Comparison of ENCODE assay signal across 10 cellular contexts in genomic region chr10:72292223-72292691, GRCh38. TPM values are rescaled to one million over a fixed set of nuclear protein-coding genes. Genes with fewer than 3 reads are reported as not detected.
DNase-seq lines count a peak whose midpoint lies in the region; ATAC-seq, FAIRE-seq and TF ChIP-seq lines count a peak whose summit lies in the region.
"Had no signal": no experiment of that assay in that cellular context is flagged by ENCODE, and none has a peak within 500 bp of the region (broad histone marks: within the 10 kb centered on the region; RNA-seq: fewer than 3 reads in every experiment).

No MANE protein-coding gene starts in this region.

- no peaks in the 10 kb centered on the region for H3K9me3 ChIP-seq in Peyer's patch
- H3K9me3 ChIP-seq in astrocyte (ENCODE audit: insufficient read depth, low read depth, low read length): no peaks in the 10 kb centered on the region
- H3K9me3 ChIP-seq in endodermal cell (ENCODE audit: control insufficient read depth, low read length): no peaks in the 10 kb centered on the region
- H3K9me3 ChIP-seq: testis had no signal

- H3K36me3 Mint-ChIP-seq in astrocyte (ENCODE audit: low read depth, unreplicated experiment): peaks cover 2% of the 10 kb centered on the region
- no peaks in the 10 kb centered on the region for H3K36me3 Mint-ChIP-seq in endodermal cell (ENCODE audit: low read depth)

- H3K9ac ChIP-seq in astrocyte (ENCODE audit: low read length): no peak overlapping the region
- no peak overlapping the region for H3K9ac ChIP-seq in endodermal cell (ENCODE audit: extremely low read depth, low read length, poor library complexity, severe bottlenecking)
- H3K9ac ChIP-seq: parathyroid adenoma had no signal

- H3K4me3 ChIP-seq in Peyer's patch: no peak overlapping the region
- H3K4me3 ChIP-seq in astrocyte (ENCODE audit: insufficient read depth, low read depth, low read length): no peak overlapping the region
- no peak overlapping the region for H3K4me3 ChIP-seq in endodermal cell (ENCODE audit: low read length)
- H3K4me3 ChIP-seq: testis had no signal

- 89 to 92% methylated on average over 6 of the region's 6 CpGs for WGBS in endodermal cell (ENCODE audit: insufficient coverage in 1 of 2, insufficient read length in 1 of 2), 2 experiments

- H3K4me3 Mint-ChIP-seq in astrocyte (ENCODE audit: unreplicated experiment) (no peak overlapping the region), endodermal cell (no peak overlapping the region)

- peak overlapping the region in 1 of 4 donors; percentile 25 for H3K27ac ChIP-seq in Peyer's patch
- H3K27ac ChIP-seq in astrocyte (ENCODE audit: low read depth, low read length): no peak overlapping the region
- H3K27ac ChIP-seq in endodermal cell (ENCODE audit: low read depth, low read length): no peak overlapping the region
- H3K27ac ChIP-seq: parathyroid adenoma, testis had no signal

- in situ Hi-C loops in Caki2 (cut with HindIII; ENCODE audit: low pct_unique_long_range_greater_than_20kb, low sequenced_read_pairs): no loop called here

- no peaks in the 10 kb centered on the region for H3K79me2 ChIP-seq in astrocyte (ENCODE audit: insufficient read depth, low read length)
- H3K79me2 ChIP-seq: parathyroid adenoma had no signal

- TF ChIP-seq CTCF in Peyer's patch (IDR thresholded peaks at IDR 0.05) (no peak), astrocyte (IDR thresholded peaks at IDR 0.05; ENCODE audit: insufficient read depth, low read depth, low read length) (no peak), omental fat pad (IDR thresholded peaks at IDR 0.05) (no peak), endodermal cell (conservative IDR thresholded peaks at IDR 0.05) (no peak)

- H3K4me1 ChIP-seq in Peyer's patch (peaks cover 0 to 17% (median 3%) of the 10 kb centered on the region in 4 donors), astrocyte (ENCODE audit: insufficient read depth, low read length) (peaks cover 3% of the 10 kb centered on the region), endodermal cell (ENCODE audit: control insufficient read depth, insufficient read depth, low read length) (no peaks in the 10 kb centered on the region)
- H3K4me1 ChIP-seq: parathyroid adenoma had no signal

- H3K9me3 Mint-ChIP-seq in astrocyte (ENCODE audit: unreplicated experiment) (no peaks in the 10 kb centered on the region), endodermal cell (no peaks in the 10 kb centered on the region)

- DNase-seq in Caki2 (ENCODE audit: low read depth) (peak; percentile 65), Peyer's patch (peak in 2 of 3 donors; percentile 50 to 72), astrocyte (ENCODE audit: low read depth) (peak; percentile 35), omental fat pad (ENCODE audit: low spot score) (no peak), NCI-H510A (lab: John Stamatoyannopoulos, UW) (no peak), endodermal cell (no peak)
- DNase-seq: testis had no signal

- TF ChIP-seq POLR2A in Peyer's patch (IDR thresholded peaks at IDR 0.05): no peak

- H3K27ac Mint-ChIP-seq in astrocyte (ENCODE audit: unreplicated experiment): peak overlapping the region; percentile 71
- H3K27ac Mint-ChIP-seq in endodermal cell: no peak overlapping the region

- no peaks in the 10 kb centered on the region for H4K20me1 ChIP-seq in astrocyte (ENCODE audit: insufficient read depth, low read length)

- FAIRE-seq in astrocyte (lab: Jason Lieb, UNC): no peak

- H3K36me3 ChIP-seq in Peyer's patch (no peaks in the 10 kb centered on the region), astrocyte (ENCODE audit: insufficient read depth, low read length) (no peaks in the 10 kb centered on the region), endodermal cell (ENCODE audit: control insufficient read depth, insufficient read depth, low read length) (no peaks in the 10 kb centered on the region)

- H3K4me1 Mint-ChIP-seq in astrocyte (ENCODE audit: low read depth, unreplicated experiment) (peaks cover 3% of the 10 kb centered on the region), endodermal cell (no peaks in the 10 kb centered on the region)

- H3K27me3 ChIP-seq in Peyer's patch (no peaks in the 10 kb centered on the region), astrocyte (ENCODE audit: insufficient read depth, low read length) (no peaks in the 10 kb centered on the region), endodermal cell (ENCODE audit: control insufficient read depth, insufficient read depth, low read length, poor library complexity, severe bottlenecking) (no peaks in the 10 kb centered on the region)
- H3K27me3 ChIP-seq: testis had no signal

- no peak overlapping the region for H2AFZ ChIP-seq in astrocyte (ENCODE audit: low read depth, low read length)
- H2AFZ ChIP-seq: parathyroid adenoma had no signal

- H3K4me2 ChIP-seq in astrocyte (ENCODE audit: low read length): no peak overlapping the region

- peaks cover 5% of the 10 kb centered on the region for H3K27me3 Mint-ChIP-seq in astrocyte (ENCODE audit: low read depth, unreplicated experiment)
- H3K27me3 Mint-ChIP-seq in endodermal cell (ENCODE audit: insufficient read depth): peaks cover 3% of the 10 kb centered on the region

- ATAC-seq in omental fat pad (ENCODE audit: low FRiP score) (peak; percentile 55), GM18868 (IDR thresholded peaks at IDR 0.05; ENCODE audit: unreplicated experiment) (no peak), HG02981 (IDR thresholded peaks at IDR 0.05; ENCODE audit: unreplicated experiment) (no peak)

RNA-seq across cellular contexts. Expression of gene DDIT4, which starts 18.5 kb away (rescaled TPM):
- total RNA-seq in Caki2 (2014; rRNA removed; shearing (Covaris generic); ENCODE audit: low replicate concordance): 408 and 445 TPM in 2 replicates
- total RNA-seq in Peyer's patch: 100 to 1,000 TPM in 3 of 4 donors, 10 to 100 TPM in 1; 80.6 to 275 (median 123) TPM
- total RNA-seq in astrocyte: 244 and 313 TPM in 2 replicates
- total RNA-seq in omental fat pad: 100 to 1,000 TPM in 3 of 4 donors, 10 to 100 TPM in 1; 56.2 to 527 (median 185) TPM
- 10 to 100 TPM; 20.5 to 30.2 TPM for total RNA-seq in endodermal cell
- 178 TPM for polyA plus RNA-seq in endodermal cell (2013, experiment 1 of 2)
- 119 TPM for polyA plus RNA-seq in endodermal cell (2013, experiment 2 of 2)

Comparison
In these comparisons a context has a peak if more than half of its experiments do, and no peak if none do; other contexts are left out.
1. DNase-seq: peak in Caki2 (single experiment), Peyer's patch (2 of 3) and astrocyte (single experiment); none in omental fat pad (single experiment), NCI-H510A (single experiment) and endodermal cell (single experiment).